ENCODE assay signal across 1 cellular context in genomic region chr7:31006864-31007263, GRCh38.
TF ChIP-seq lines count a peak whose summit lies in the region.

No MANE protein-coding gene starts in this region.

TF ChIP-seq in K562, 482 proteins besides CTCF, POLR2A, EP300 and RAD21 (continued from another document):
- TF ChIP-seq USF2 (CRISPR knock-in tag; IDR thresholded peaks at IDR 0.05) (peak; percentile 55), EGR1 (conservative IDR thresholded peaks at IDR 0.05) (no peak), ETV1 (tag; conservative IDR thresholded peaks at IDR 0.05; ENCODE audit: low read depth) (no peak), CBX3 (IDR thresholded peaks at IDR 0.05; ENCODE audit: borderline replicate concordance in 1 of 2, low read length in 2 of 2) (no peak), ZNF140 (CRISPR knock-in tag; IDR thresholded peaks at IDR 0.05) (no peak), THAP12 (CRISPR knock-in tag; IDR thresholded peaks at IDR 0.05) (no peak)
